In the genomic region with DNA sequence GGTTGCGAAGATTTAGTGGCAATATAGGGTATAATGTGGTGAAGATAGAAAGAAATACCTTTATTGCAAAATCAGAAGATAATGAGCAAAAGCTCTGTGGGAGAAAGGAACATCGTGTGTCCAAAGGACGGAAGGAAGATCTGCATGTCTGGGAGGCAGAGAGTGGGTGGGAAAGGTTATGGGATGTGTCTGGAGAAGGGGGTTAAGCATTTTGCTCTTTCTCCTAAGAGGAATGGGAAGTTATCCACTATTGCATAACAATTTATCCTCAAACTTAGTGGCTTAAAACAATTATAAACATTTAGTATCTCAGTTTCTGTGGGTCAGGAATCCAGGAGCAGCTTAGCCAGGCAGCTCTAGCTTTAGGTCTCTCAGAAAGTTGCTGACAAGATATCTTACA, we compare ENCODE assay signal across 19 cellular contexts.
DNase-seq lines count a peak whose midpoint lies in the region; ATAC-seq, FAIRE-seq and TF ChIP-seq lines count a peak whose summit lies in the region.
"Had no signal": no experiment of that assay in that cellular context is flagged by ENCODE, and none has a peak within 500 bp of the region (broad histone marks: within the 10 kb centered on the region; RNA-seq: fewer than 3 reads in every experiment).

No MANE protein-coding gene starts in this region.

- H3K9me1 ChIP-seq in K562 (ENCODE audit: control insufficient read depth, insufficient read depth, low read length): no peaks in the 10 kb centered on the region

- H4K8ac ChIP-seq in mesendoderm (ENCODE audit: low read depth, low read length): no peak overlapping the region

- TF ChIP-seq CTCF in K562 (IDR thresholded peaks at IDR 0.05 in 2 of 3, conservative IDR thresholded peaks at IDR 0.05 in 1 of 3; ENCODE audit: insufficient read depth in 2 of 3, low read depth in 1 of 3, low read length in 3 of 3) (no peak), parathyroid adenoma (IDR thresholded peaks at IDR 0.05) (no peak), upper lobe of right lung (IDR thresholded peaks at IDR 0.05) (no peak)

- 67% methylated on average over 3 of the region's 3 CpGs for WGBS in K562 (ENCODE audit: insufficient coverage, low coverage, missing lambda C conversion rate)
- WGBS in mesendoderm (ENCODE audit: extremely low coverage, insufficient coverage, low lambda C conversion rate): 100% methylated on average over 1 of the region's 3 CpGs

- H3K79me2 ChIP-seq in K562 (ENCODE audit: control insufficient read depth, insufficient read depth, low read length) (no peaks in the 10 kb centered on the region), mesendoderm (ENCODE audit: control insufficient read depth, insufficient read depth, low read length) (no peaks in the 10 kb centered on the region), parathyroid adenoma (no peaks in the 10 kb centered on the region)

- no peak overlapping the region for H3K4ac ChIP-seq in mesendoderm (ENCODE audit: low read depth, low read length)

- no peak overlapping the region for H4K5ac ChIP-seq in mesendoderm (ENCODE audit: low read length)

- no TSS peak for BruUV-seq in K562 (replicated peaks; lab: Mats Ljungman, UMichigan)

- ATAC-seq in K562 (no peak), upper lobe of right lung (peak; percentile 44)
- ATAC-seq: A549; CD8-positive, alpha-beta T cell; HCT116 had no signal

- TF ChIP-seq EP300 in K562 (IDR thresholded peaks at IDR 0.05; ENCODE audit: low read length): no peak

- no peak overlapping the region for H2BK120ac ChIP-seq in mesendoderm (ENCODE audit: low read depth, low read length)

- H2AFZ ChIP-seq in K562 (ENCODE audit: low read depth, low read length): peak overlapping the region; percentile 15; the same call in 1 of the 2 replicates
- H2AFZ ChIP-seq in parathyroid adenoma: peak overlapping the region; percentile 51
- H2AFZ ChIP-seq: GM23248 had no signal

- H3K27me3 ChIP-seq in K562 (ENCODE audit: control insufficient read depth in 2 of 2, insufficient read depth in 2 of 2, low read length in 2 of 2) (no peaks in the 10 kb centered on the region), mesendoderm (ENCODE audit: insufficient read depth, low read length, poor library complexity) (no peaks in the 10 kb centered on the region), parathyroid adenoma (ENCODE audit: control insufficient read depth, insufficient read depth, low read length) (no peaks in the 10 kb centered on the region), upper lobe of right lung (no peaks in the 10 kb centered on the region)
- H3K27me3 ChIP-seq: BE2C had no signal

- H3K79me1 ChIP-seq in mesendoderm (ENCODE audit: low read length): no peaks in the 10 kb centered on the region

- TF ChIP-seq POLR2A in K562 (conservative IDR thresholded peaks at IDR 0.05): no peak

- H3K18ac ChIP-seq in mesendoderm (ENCODE audit: low read length): no peak overlapping the region

- H3K4me1 ChIP-seq in K562 (replicated peaks in 1 of 2; ENCODE audit: control insufficient read depth in 2 of 2, insufficient read depth in 2 of 2, low read length in 2 of 2) (peaks cover 4 to 25% of the 10 kb centered on the region in 2 experiments; a peak in 4 of 5 replicates), mesendoderm (ENCODE audit: control insufficient read depth, low read depth, low read length) (peaks cover 8% of the 10 kb centered on the region), parathyroid adenoma (peaks cover 26% of the 10 kb centered on the region), upper lobe of right lung (no peaks in the 10 kb centered on the region)
- H3K4me1 ChIP-seq: BE2C had no signal

- no peaks in the 10 kb centered on the region for H3K36me3 ChIP-seq in K562 (ENCODE audit: control insufficient read depth, insufficient read depth, low read length)
- no peaks in the 10 kb centered on the region for H3K36me3 ChIP-seq in mesendoderm (ENCODE audit: control insufficient read depth, insufficient read depth, low read length)
- no peaks in the 10 kb centered on the region for H3K36me3 ChIP-seq in parathyroid adenoma (ENCODE audit: control insufficient read depth, insufficient read depth, low read length)
- no peaks in the 10 kb centered on the region for H3K36me3 ChIP-seq in upper lobe of right lung
- H3K36me3 ChIP-seq: BE2C had no signal

- no peaks in the 10 kb centered on the region for H4K20me1 ChIP-seq in K562 (replicated peaks; ENCODE audit: control insufficient read depth, insufficient read depth, low read length)

- CTCF ChIA-PET in K562 (lab: Yijun Ruan, JAX; ENCODE audit: low intra/inter-chr PET ratio): interaction anchor here (0.6 kb wide), 1 partner anchor 233 kb away, joined by 3 read pairs; no protein-coding TSS in a partner anchor

- DNase-seq in K562 (ENCODE audit: extremely low read depth in 1 of 4, low spot score in 3 of 4) (no peak), mesendoderm (no peak), upper lobe of right lung (no peak), caudate nucleus (lab: John Stamatoyannopoulos, UW) (no peak), anterior cingulate cortex (lab: John Stamatoyannopoulos, UW) (no peak), SW 1271 (lab: John Stamatoyannopoulos, UW) (no peak)
- no peak for DNase-seq in activated naive CD4-positive, alpha-beta T cell treated with anti-CD3 and anti-CD28 coated beads, Interleukin-2, amount 50 U/mL, for 16 hours
- DNase-seq: BE2C; Caco-2; CD8-positive, alpha-beta T cell; DND-41; GF-D8; GM23248 had no signal

- H3K4me2 ChIP-seq in K562 (ENCODE audit: insufficient read depth, low read length) (no peak overlapping the region), mesendoderm (ENCODE audit: low read length) (no peak overlapping the region), parathyroid adenoma (ENCODE audit: low read length) (no peak overlapping the region)
- H3K4me2 ChIP-seq: A549 had no signal

- peak overlapping the region; percentile 13 for H2BK5ac ChIP-seq in mesendoderm (ENCODE audit: low read length)

- H3K27ac ChIP-seq in K562 (ENCODE audit: extremely low read depth, low read depth, low read length) (no peak overlapping the region), mesendoderm (ENCODE audit: low read depth, low read length) (no peak overlapping the region), parathyroid adenoma (peak overlapping the region; percentile 40), upper lobe of right lung (no peak overlapping the region), caudate nucleus (ENCODE audit: low read depth, low read length) (no peak overlapping the region)
- H3K27ac ChIP-seq: A549, C4-2B, GM23248 had no signal

- no peak overlapping the region for H2AK5ac ChIP-seq in mesendoderm (ENCODE audit: low read length)

- TF ChIP-seq RAD21 in K562 (CRISPR knock-in tag; conservative IDR thresholded peaks at IDR 0.05 in 1 of 2, IDR thresholded peaks at IDR 0.05 in 1 of 2): no peak

- H3K9ac ChIP-seq in K562 (ENCODE audit: insufficient read depth in 1 of 2, low read depth in 2 of 2, low read length in 2 of 2) (no peak overlapping the region), mesendoderm (ENCODE audit: low read length) (no peak overlapping the region), parathyroid adenoma (no peak overlapping the region)
- H3K9ac ChIP-seq: GM23248 had no signal

- H3K9me3 ChIP-seq in K562 (replicated peaks; ENCODE audit: control insufficient read depth, insufficient read depth, low read depth, low read length) (no peaks in the 10 kb centered on the region), parathyroid adenoma (ENCODE audit: control insufficient read depth, low read length) (no peaks in the 10 kb centered on the region), upper lobe of right lung (no peaks in the 10 kb centered on the region)
- H3K9me3 ChIP-seq: A549, BE2C, Caco-2 had no signal

- no peak for FAIRE-seq in K562 (lab: Jason Lieb, UNC)
- FAIRE-seq: A549, H54, HTR-8/SVneo had no signal

- intact Hi-C loops in K562 (cut with micrococcal nuclease): loop anchor here (5.0 kb wide), 1 partner anchor 86 kb away; no protein-coding TSS in a partner anchor
- intact Hi-C loops in upper lobe of right lung (cut with DNase I): no loop called here

- no peak overlapping the region for H2BK15ac ChIP-seq in mesendoderm (replicated peaks; ENCODE audit: low read depth)

- POLR2A ChIA-PET in K562 (lab: Yijun Ruan, JAX): interaction anchor here (0.8 to 1.2 kb wide), 2 partner anchors 14 to 229 kb away, joined by 3 to 4 read pairs; partner anchors contain the start of gene CITED2

- H3K23ac ChIP-seq in mesendoderm (ENCODE audit: low read length): no peak overlapping the region

- in situ Hi-C loops in K562 (cut with MboI): no loop called here

- H3K4me3 ChIP-seq in K562 (no peak overlapping the region), mesendoderm (ENCODE audit: low read length) (no peak overlapping the region), parathyroid adenoma (ENCODE audit: low read depth, low read length) (no peak overlapping the region), upper lobe of right lung (no peak overlapping the region)
- H3K4me3 ChIP-seq: A549, GM23248 had no signal

- H3K56ac ChIP-seq in mesendoderm (ENCODE audit: low read length): peak overlapping the region; percentile 37

TF ChIP-seq in K562, 482 proteins besides CTCF, POLR2A, EP300 and RAD21:
- TF ChIP-seq CEBPG (CRISPR knock-in tag; IDR thresholded peaks at IDR 0.05): no peak
- TF ChIP-seq CEBPG (tag; conservative IDR thresholded peaks at IDR 0.05 in 1 of 2, IDR thresholded peaks at IDR 0.05 in 1 of 2): peak in 1 of 2 experiments; percentile 26; a peak in 1 of 4 replicates
- peak; percentile 53; the same call in 1 of the 2 replicates for TF ChIP-seq CEBPB (tag; IDR thresholded peaks at IDR 0.05)
- TF ChIP-seq ZFX (CRISPR knock-in tag; IDR thresholded peaks at IDR 0.05): no peak
- no peak for TF ChIP-seq HMG20B (CRISPR knock-in tag; IDR thresholded peaks at IDR 0.05)
TF ChIP-seq in K562: peak in this region for 2.
